1 cellular context compared by ENCODE assay signal in genomic region chr7:56046728-56047445, GRCh38.
TF ChIP-seq lines count a peak whose summit lies in the region.

No MANE protein-coding gene starts in this region.

TF ChIP-seq in HepG2, 621 proteins besides CTCF, POLR2A, EP300 and RAD21 (continued from another document):
- TF ChIP-seq REST (IDR thresholded peaks at IDR 0.05; ENCODE audit: borderline replicate concordance in 1 of 2, low read depth in 1 of 2, low read length in 2 of 2) = no peak
- no peak for TF ChIP-seq ZNF562 (CRISPR knock-in tag; IDR thresholded peaks at IDR 0.05; ENCODE audit: borderline replicate concordance)
